ENCODE assay signal across 20 cellular contexts in the genomic region with DNA sequence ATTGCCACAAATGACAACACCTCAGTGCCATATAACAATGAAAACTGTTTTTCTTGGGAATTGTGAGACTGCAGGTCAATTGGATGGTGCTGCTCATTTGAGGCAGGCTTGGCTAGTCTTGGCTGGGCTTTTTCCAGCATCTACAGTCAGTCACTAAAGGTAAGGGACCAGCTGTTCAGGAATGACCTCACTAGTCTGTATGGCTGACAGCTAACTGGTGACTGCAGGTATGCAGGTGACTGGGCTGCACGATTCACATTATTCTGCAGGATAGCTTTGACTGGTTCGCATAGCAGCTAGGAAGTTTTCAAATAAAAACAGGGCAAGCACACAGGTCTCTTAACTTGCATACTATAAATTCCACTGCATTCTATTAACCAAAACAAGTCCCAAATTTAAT. TPM values are rescaled to one million over a fixed set of nuclear protein-coding genes. Genes with fewer than 3 reads are reported as not detected.
A peak's percentile ranks its signal among the peaks of the same experiment; 100 is the strongest.
DNase-seq lines count a peak whose midpoint lies in the region; ATAC-seq, FAIRE-seq and TF ChIP-seq lines count a peak whose summit lies in the region.
"Had no signal": no experiment of that assay in that cellular context is flagged by ENCODE, and none has a peak within 500 bp of the region (broad histone marks: within the 10 kb centered on the region; RNA-seq: fewer than 3 reads in every experiment).

No MANE protein-coding gene starts in this region.

- no peak for ATAC-seq in GM18870 (IDR thresholded peaks at IDR 0.05; ENCODE audit: unreplicated experiment)
- ATAC-seq in T-helper 17 cell = no peak
- ATAC-seq: GM12878 had no signal

- H3K9ac ChIP-seq in endodermal cell (ENCODE audit: extremely low read depth, low read length, poor library complexity, severe bottlenecking) = no peak overlapping the region

- no peaks in the 10 kb centered on the region for H3K4me1 ChIP-seq in endodermal cell (ENCODE audit: control insufficient read depth, insufficient read depth, low read length)
- H3K4me1 ChIP-seq: HAP-1 had no signal

- H3K4me3 Mint-ChIP-seq in endodermal cell (no peak overlapping the region), T-helper 17 cell (no peak overlapping the region)
- H3K4me3 Mint-ChIP-seq: CD4-positive, alpha-beta memory T cell; HFFc6 had no signal

- H3K27me3 ChIP-seq in endodermal cell (ENCODE audit: control insufficient read depth, insufficient read depth, low read length, poor library complexity, severe bottlenecking) = no peaks in the 10 kb centered on the region

- no peaks in the 10 kb centered on the region for H3K36me3 Mint-ChIP-seq in endodermal cell (ENCODE audit: low read depth)
- H3K36me3 Mint-ChIP-seq in T-helper 17 cell (ENCODE audit: low read depth) = no peaks in the 10 kb centered on the region
- H3K36me3 Mint-ChIP-seq: CD4-positive, alpha-beta memory T cell had no signal

- H3K27me3 Mint-ChIP-seq in endodermal cell (ENCODE audit: insufficient read depth) = no peaks in the 10 kb centered on the region
- H3K27me3 Mint-ChIP-seq in T-helper 17 cell = no peaks in the 10 kb centered on the region
- H3K27me3 Mint-ChIP-seq: CD4-positive, alpha-beta memory T cell had no signal

- no peak for TF ChIP-seq CTCF in endodermal cell (conservative IDR thresholded peaks at IDR 0.05)

- FAIRE-seq in H54 (lab: Jason Lieb, UNC) = peak; percentile 6
- FAIRE-seq: GM12878, H1 had no signal

- no peak overlapping the region for H3K4me3 ChIP-seq in endodermal cell (ENCODE audit: low read length)
- H3K4me3 ChIP-seq: GM12878, HAP-1 had no signal

- H3K9me3 ChIP-seq in endodermal cell (ENCODE audit: control insufficient read depth, low read length) = no peaks in the 10 kb centered on the region
- no peaks in the 10 kb centered on the region for H3K9me3 ChIP-seq in T-helper 17 cell (ENCODE audit: control insufficient read depth, low read length, poor library complexity, severe bottlenecking)
- H3K9me3 ChIP-seq: HAP-1 had no signal

- DNase-seq in H54 (ENCODE audit: insufficient read length, low spot score) (no peak), endodermal cell (peak; percentile 51), islet precursor cell (peak; percentile 57), H4 (ENCODE audit: low spot score) (no peak), T-helper 17 cell (no peak)
- DNase-seq: C1 segment of cervical spinal cord; Calu3; CD4-positive, alpha-beta memory T cell; COR-L47; DMS79; EL; GDM1; HFFc6 had no signal

- H3K27ac ChIP-seq in endodermal cell (ENCODE audit: low read depth, low read length) = no peak overlapping the region

- WGBS in endodermal cell (ENCODE audit: insufficient coverage in 1 of 2, insufficient read length in 1 of 2), 2 experiments = 83 to 88% methylated on average over 2 of the region's 2 CpGs

- no peaks in the 10 kb centered on the region for H3K4me1 Mint-ChIP-seq in endodermal cell
- H3K4me1 Mint-ChIP-seq in T-helper 17 cell = no peaks in the 10 kb centered on the region
- H3K4me1 Mint-ChIP-seq: CD4-positive, alpha-beta memory T cell had no signal

- no peaks in the 10 kb centered on the region for H3K9me3 Mint-ChIP-seq in endodermal cell
- H3K9me3 Mint-ChIP-seq: HFFc6 had no signal

- H3K36me3 ChIP-seq in endodermal cell (ENCODE audit: control insufficient read depth, insufficient read depth, low read length) = no peaks in the 10 kb centered on the region
- H3K36me3 ChIP-seq: HAP-1 had no signal

- TF ChIP-seq POLR2A in H54 (IDR thresholded peaks at IDR 0.05; ENCODE audit: low read depth, low read length) = no peak

- H3K27ac Mint-ChIP-seq in endodermal cell = no peak overlapping the region
- H3K27ac Mint-ChIP-seq in T-helper 17 cell = no peak overlapping the region
- H3K27ac Mint-ChIP-seq: CD4-positive, alpha-beta memory T cell; HFFc6 had no signal

RNA-seq across cellular contexts. Expression of gene HMGCLL1, which starts 22.1 kb away (rescaled TPM):
- total RNA-seq in endodermal cell (under 1 TPM; 0.20 to 0.60 TPM), T-helper 17 cell (not detected)
- polyA plus RNA-seq in endodermal cell (2013, experiment 1 of 2) = 3.8 TPM
- polyA plus RNA-seq in endodermal cell (2013, experiment 2 of 2) = 2.7 TPM
- total RNA-seq in H4 (2014; rRNA removed; shearing (Covaris generic)) = 0.19 TPM in 1 of 2 replicates, not detected in the other
- total RNA-seq: A172; A673; Calu3; CD4-positive, alpha-beta memory T cell; GM12878; HFFc6 had no signal
- polyA plus RNA-seq: BJ; CD4-positive, alpha-beta memory T cell; GM12878 had no signal

Comparison
In these comparisons a context has a peak if more than half of its experiments do, and no peak if none do; other contexts are left out.
1. DNase-seq: peak in endodermal cell (single experiment) and islet precursor cell (single experiment); none in H54 (single experiment), H4 (single experiment) and T-helper 17 cell (0 of 3).